Comparison of ENCODE assay signal across 9 cellular contexts in genomic region chr1:16387201-16388185, GRCh38. TPM values are rescaled to one million over a fixed set of nuclear protein-coding genes. Genes with fewer than 3 reads are reported as not detected.
DNase-seq lines count a peak whose midpoint lies in the region; TF ChIP-seq lines count a peak whose summit lies in the region.
"Had no signal": no experiment of that assay in that cellular context is flagged by ENCODE, and none has a peak within 500 bp of the region (broad histone marks: within the 10 kb centered on the region; RNA-seq: fewer than 3 reads in every experiment).

No MANE protein-coding gene starts in this region.

- 37% methylated on average over 14 of the region's 14 CpGs for WGBS in esophagus muscularis mucosa

- intact Hi-C loops in esophagus muscularis mucosa (cut with DNase I) = no loop called here

- H2AFZ ChIP-seq in OCI-LY1 (ENCODE audit: low read length) = no peak overlapping the region

- TF ChIP-seq EP300 in esophagus muscularis mucosa (IDR thresholded peaks at IDR 0.05) = no peak

- H3K27ac ChIP-seq in OCI-LY1 (ENCODE audit: low read depth, low read length, poor library complexity, severe bottlenecking) (peak overlapping the region; percentile 57), esophagus muscularis mucosa (replicated peaks in 1 of 4) (peak overlapping the region; percentile 75 to 84 (median 78)), rectal smooth muscle tissue (ENCODE audit: low read depth, low read length) (peak overlapping the region; percentile 59)

- peaks cover 90% of the 10 kb centered on the region for H3K79me2 ChIP-seq in OCI-LY1 (ENCODE audit: insufficient read depth, low read length)

- TF ChIP-seq CTCF in GM12865 (IDR thresholded peaks at IDR 0.05; ENCODE audit: insufficient read depth, low read depth, low read length, missing control alignments) (no peak), OCI-LY1 (IDR thresholded peaks at IDR 0.05; ENCODE audit: low read length) (no peak), esophagus muscularis mucosa (IDR thresholded peaks at IDR 0.05) (no peak)

- H3K27me3 ChIP-seq in OCI-LY1 (ENCODE audit: insufficient read depth, low read length) (no peaks in the 10 kb centered on the region), esophagus muscularis mucosa (no peaks in the 10 kb centered on the region), rectal smooth muscle tissue (ENCODE audit: control insufficient read depth, insufficient read depth, low read length) (no peaks in the 10 kb centered on the region)

- no peak for TF ChIP-seq POLR2A in esophagus muscularis mucosa (IDR thresholded peaks at IDR 0.05; ENCODE audit: low read depth)

- H3K9ac ChIP-seq in OCI-LY1 (ENCODE audit: low read length) (peak overlapping the region; percentile 48; the same call in 1 of the 2 replicates), rectal smooth muscle tissue (ENCODE audit: low read length) (no peak overlapping the region)

- H3F3A ChIP-seq in OCI-LY1 (ENCODE audit: insufficient read depth, low read length) = no peaks in the 10 kb centered on the region

- peak; percentile 68 for DNase-seq in GM12865 (ENCODE audit: low read depth)
- no peak for DNase-seq in esophagus muscularis mucosa (ENCODE audit: extremely low spot score)
- DNase-seq in Ammon's horn (ENCODE audit: low spot score) = no peak
- no peak for DNase-seq in hypothalamus (lab: John Stamatoyannopoulos, UW)
- DNase-seq in SHP77 (lab: John Stamatoyannopoulos, UW) = no peak
- no peak for DNase-seq in nucleus accumbens (lab: John Stamatoyannopoulos, UW)
- DNase-seq: glutamatergic neuron had no signal

- H4K20me1 ChIP-seq in OCI-LY1 (ENCODE audit: insufficient read depth, low read length) = peaks cover 2% of the 10 kb centered on the region; the same call in 1 of the 2 replicates

- no peaks in the 10 kb centered on the region for H3K9me3 ChIP-seq in OCI-LY1 (ENCODE audit: low read length)
- no peaks in the 10 kb centered on the region for H3K9me3 ChIP-seq in esophagus muscularis mucosa

- H3K9me2 ChIP-seq in OCI-LY1 (ENCODE audit: low read depth, low read length) = no peaks in the 10 kb centered on the region

- peak overlapping the region; percentile 47 for H3K4me3 ChIP-seq in GM12865 (ENCODE audit: low read depth, low read length)
- H3K4me3 ChIP-seq in OCI-LY1 (ENCODE audit: low read depth, low read length, poor library complexity, severe bottlenecking) = peak overlapping the region; percentile 43
- H3K4me3 ChIP-seq in esophagus muscularis mucosa = peak overlapping the region; percentile 34 to 54 (median 46)
- H3K4me3 ChIP-seq in rectal smooth muscle tissue (ENCODE audit: low read length) = peak overlapping the region; percentile 63

- H3K4me1 ChIP-seq in OCI-LY1 (ENCODE audit: insufficient read depth, low read length, severe bottlenecking) (peaks cover 42% of the 10 kb centered on the region), esophagus muscularis mucosa (peaks cover 66 to 91% (median 86%) of the 10 kb centered on the region in 4 donors), rectal smooth muscle tissue (ENCODE audit: control insufficient read depth, insufficient read depth, low read length) (peaks cover 20% of the 10 kb centered on the region)

- peak overlapping the region; percentile 70 for H3K4me2 ChIP-seq in OCI-LY1 (ENCODE audit: low read length)

- peaks cover 5% of the 10 kb centered on the region; the same call in 1 of the 2 replicates for H3K36me3 ChIP-seq in OCI-LY1 (ENCODE audit: insufficient read depth, low read length)
- H3K36me3 ChIP-seq in esophagus muscularis mucosa = no peaks in the 10 kb centered on the region
- no peaks in the 10 kb centered on the region for H3K36me3 ChIP-seq in rectal smooth muscle tissue (ENCODE audit: control insufficient read depth, insufficient read depth, low read length)

RNA-seq across cellular contexts. Expression of gene SZRD1, which starts 20.5 kb away (rescaled TPM):
- 100 to 1,000 TPM in 2 of 4 donors, 10 to 100 TPM in 2; 70.2 to 110 (median 98.3) TPM for total RNA-seq in esophagus muscularis mucosa

RNA-seq across cellular contexts. Expression of gene FBXO42, which starts 35.2 kb away (rescaled TPM):
- 10 to 100 TPM; 22.0 to 52.6 (median 35.3) TPM for total RNA-seq in esophagus muscularis mucosa

RNA-seq across cellular contexts. Expression of gene SPATA21, which starts 49.7 kb away (rescaled TPM):
- total RNA-seq in esophagus muscularis mucosa = not detected

RNA-seq across cellular contexts. Expression of gene NECAP2, which starts 53.0 kb away (rescaled TPM):
- 10 to 100 TPM; 26.2 to 43.9 (median 37.5) TPM for total RNA-seq in esophagus muscularis mucosa
